In genomic region chr9:131418143-131419028, GRCh38 we compare ENCODE assay signal across 8 cellular contexts. TPM values are rescaled to one million over a fixed set of nuclear protein-coding genes. Genes with fewer than 3 reads are reported as not detected.
DNase-seq lines count a peak whose midpoint lies in the region; ATAC-seq and TF ChIP-seq lines count a peak whose summit lies in the region.

No MANE protein-coding gene starts in this region.

- H3K14ac ChIP-seq in trophoblast cell (ENCODE audit: low read length), result no peak overlapping the region

- no peaks in the 10 kb centered on the region for H3K79me1 ChIP-seq in trophoblast cell (ENCODE audit: low read length)

- no peak overlapping the region for H3K9ac ChIP-seq in trophoblast cell (ENCODE audit: low read length)

- H3K4me1 ChIP-seq in RWPE2 (ENCODE audit: insufficient read depth, poor library complexity, severe bottlenecking), result peaks cover 50% of the 10 kb centered on the region
- peaks cover 49 to 50% of the 10 kb centered on the region in 2 experiments for H3K4me1 ChIP-seq in trophoblast cell (ENCODE audit: control insufficient read depth in 1 of 2, insufficient read depth in 2 of 2, low read length in 2 of 2)

- H3K36me3 ChIP-seq in RWPE2 (ENCODE audit: low read depth) (peaks cover 23% of the 10 kb centered on the region), trophoblast cell (ENCODE audit: control insufficient read depth in 1 of 2, insufficient read depth in 2 of 2, low read length in 2 of 2) (peaks cover 14 to 25% of the 10 kb centered on the region in 2 experiments)

- H2AK5ac ChIP-seq in trophoblast cell (ENCODE audit: low read length), result no peak overlapping the region

- TF ChIP-seq CTCF in RWPE2 (IDR thresholded peaks at IDR 0.05; ENCODE audit: poor library complexity, severe bottlenecking) (no peak), fibroblast of villous mesenchyme (IDR thresholded peaks at IDR 0.05; ENCODE audit: insufficient read depth, low read depth, low read length) (no peak)

- no peak overlapping the region for H3K4me2 ChIP-seq in trophoblast cell (ENCODE audit: low read length)

- H3K4me3 ChIP-seq in RWPE2 (ENCODE audit: severe bottlenecking) (no peak overlapping the region), fibroblast of villous mesenchyme (ENCODE audit: low read depth, low read length) (no peak overlapping the region), trophoblast cell (ENCODE audit: low read depth, low read length) (no peak overlapping the region)

- DNase-seq in NCI-H2081 (lab: John Stamatoyannopoulos, UW), result peak; percentile 47 to 84
- DNase-seq in NCI-H2081 treated with DMSO at 0.1 percent for 48 hours (lab: John Stamatoyannopoulos, UW), result no peak
- DNase-seq in RWPE2 (ENCODE audit: low spot score), result no peak
- DNase-seq in fibroblast of villous mesenchyme (ENCODE audit: low read depth), result peak; percentile 66
- DNase-seq in trophoblast cell, result peak; percentile 37 to 62
- no peak for DNase-seq in RPMI8226

- no peak overlapping the region for H3K18ac ChIP-seq in trophoblast cell (ENCODE audit: low read length)

- H3K9me3 ChIP-seq in RWPE2 (ENCODE audit: severe bottlenecking) (no peaks in the 10 kb centered on the region), trophoblast cell (ENCODE audit: insufficient read depth, low read depth, low read length) (no peaks in the 10 kb centered on the region)

- H4K12ac ChIP-seq in trophoblast cell (ENCODE audit: low read depth, low read length), result no peak overlapping the region

- H4K91ac ChIP-seq in trophoblast cell (ENCODE audit: low read depth, low read length), result no peak overlapping the region

- H3K27ac ChIP-seq in RWPE2 (ENCODE audit: poor library complexity, severe bottlenecking) (peak overlapping the region; percentile 36), trophoblast cell (ENCODE audit: low read depth, low read length) (no peak overlapping the region)

- no peak overlapping the region for H3K23ac ChIP-seq in trophoblast cell (ENCODE audit: low read length)

- H3K27me3 ChIP-seq in RWPE2 (ENCODE audit: insufficient read depth, poor library complexity, severe bottlenecking) (no peaks in the 10 kb centered on the region), trophoblast cell (ENCODE audit: insufficient read depth, low read length) (no peaks in the 10 kb centered on the region)

- H2BK5ac ChIP-seq in trophoblast cell (ENCODE audit: low read depth, low read length, poor library complexity), result no peak overlapping the region

- no peak overlapping the region for H4K8ac ChIP-seq in trophoblast cell (ENCODE audit: low read depth, low read length)

- ATAC-seq in RWPE2 (ENCODE audit: low read depth) (no peak), GM18867 (IDR thresholded peaks at IDR 0.05; ENCODE audit: unreplicated experiment) (no peak), HG02763 (IDR thresholded peaks at IDR 0.05; ENCODE audit: unreplicated experiment) (no peak)

- H3K4ac ChIP-seq in trophoblast cell (ENCODE audit: low read depth, low read length), result peak overlapping the region; percentile 92

- H2AFZ ChIP-seq in trophoblast cell (ENCODE audit: insufficient read depth, low read length, poor library complexity), result no peak overlapping the region

- no peak overlapping the region for H2BK120ac ChIP-seq in trophoblast cell (ENCODE audit: insufficient read depth, low read length, poor library complexity)

- peaks cover 55% of the 10 kb centered on the region for H3K79me2 ChIP-seq in trophoblast cell (ENCODE audit: control insufficient read depth, insufficient read depth, low read length, poor library complexity)

- H2BK12ac ChIP-seq in trophoblast cell (ENCODE audit: low read length), result no peak overlapping the region

- no CpG with 5 or more reads among the region's 7 CpGs for WGBS in trophoblast cell (ENCODE audit: extremely low coverage, insufficient coverage, insufficient read length)

RNA-seq across cellular contexts. Expression of gene PRRC2B, which starts 24.5 kb away (rescaled TPM):
- total RNA-seq in fibroblast of villous mesenchyme, result 79.2 and 92.8 TPM in 2 replicates
- polyA plus RNA-seq in trophoblast cell (2013), result 115 and 121 TPM in 2 replicates

Comparison
In these comparisons a context has a peak if more than half of its experiments do, and no peak if none do; other contexts are left out.
1. DNase-seq: peak in NCI-H2081 (2 of 2), fibroblast of villous mesenchyme (single experiment) and trophoblast cell (2 of 2); none in NCI-H2081 treated with DMSO at 0.1 percent for 48 hours (single experiment), RWPE2 (single experiment) and RPMI8226 (single experiment).